24 cellular contexts compared by ENCODE assay signal in genomic region chr11:128153697-128154048, GRCh38.
"Had no signal": no experiment of that assay in that cellular context is flagged by ENCODE, and none has a peak within 500 bp of the region (broad histone marks: within the 10 kb centered on the region; RNA-seq: fewer than 3 reads in every experiment).

No MANE protein-coding gene starts in this region.

- ATAC-seq: activated T-cell treated with anti-CD3 and anti-CD28 coated beads, Interleukin-2, amount 50 U/mL, for 4 hours; T-cell had no signal

- H3K27ac ChIP-seq: ascending aorta, brain microvascular endothelial cell, epithelial cell of prostate, thyroid gland had no signal

- H3K4me3 ChIP-seq: adrenal gland, ascending aorta, thyroid gland had no signal

- H3K36me3 Mint-ChIP-seq: activated naive CD8-positive, alpha-beta T cell; naive B cell; T-cell had no signal

- H3K27ac Mint-ChIP-seq: activated naive CD8-positive, alpha-beta T cell; activated T-helper 2 cell treated with anti-CD3 and anti-CD28 coated beads, Interferon-gamma antibody, Interleukin-2, Interleukin-4, amounts not matched to agents 10 μg/mL and 5 μg/mL and 100 μg/mL, durations not matched to agents 14 hours and 24 hours and 36 hours; progenitor cell of endocrine pancreas; stimulated activated naive CD8-positive, alpha-beta T cell treated with anti-CD3 and anti-CD28 coated beads, Interleukin-15, Interleukin-2, amounts not matched to agents 100 ng/mL and 50 ng/mL, for 24 hours; T-cell; T-helper 2 cell treated with Interferon-gamma antibody and Interleukin-4, amounts not matched to agents 5 μg/mL and 100 μg/mL, for 36 hours had no signal

- H3K9me3 Mint-ChIP-seq: activated T-cell treated with anti-CD3 and anti-CD28 coated beads, Interleukin-2, amount 50 U/mL, for 4 hours; activated T-helper 2 cell treated with anti-CD3 and anti-CD28 coated beads, Interferon-gamma antibody, Interleukin-2, Interleukin-4, amounts not matched to agents 10 μg/mL and 5 μg/mL and 100 μg/mL, durations not matched to agents 14 hours and 24 hours and 36 hours; naive B cell; neural crest cell; stimulated activated naive CD8-positive, alpha-beta T cell treated with anti-CD3 and anti-CD28 coated beads, Interleukin-15, Interleukin-2, amounts not matched to agents 100 ng/mL and 50 ng/mL, for 24 hours; T-cell; T-helper 2 cell treated with Interferon-gamma antibody and Interleukin-4, amounts not matched to agents 5 μg/mL and 100 μg/mL, for 36 hours had no signal

- H3K4me1 Mint-ChIP-seq: naive B cell had no signal

- DNase-seq: activated CD4-positive, alpha-beta T cell treated with anti-CD3 and anti-CD28 coated beads for 1 hour; activated CD4-positive, alpha-beta T cell treated with anti-CD3 and anti-CD28 coated beads, Interleukin-2, amount 50 U/mL, for 4 hours; activated CD8-positive, alpha-beta memory T cell treated with anti-CD3 and anti-CD28 coated beads for 24 hours; activated CD8-positive, alpha-beta memory T cell treated with anti-CD3 and anti-CD28 coated beads, Interleukin-2, amount 50 U/mL, for 48 hours; activated naive CD4-positive, alpha-beta T cell; activated T-cell treated with anti-CD3 and anti-CD28 coated beads, Interleukin-2, amount 50 U/mL, for 4 hours; brain microvascular endothelial cell; central memory CD4-positive, alpha-beta T cell; hippocampal formation; mesendoderm; naive B cell; stimulated activated CD4-positive, alpha-beta T cell treated with anti-CD3 and anti-CD28 coated beads, Interleukin-1b, Interleukin-23, amount 100 ng/mL, for 48 hours; substantia nigra; T-cell; thyroid gland had no signal

- H3K4me3 Mint-ChIP-seq: activated naive CD8-positive, alpha-beta T cell; activated T-cell treated with anti-CD3 and anti-CD28 coated beads, Interleukin-2, amount 50 U/mL, for 4 hours; naive B cell; neural crest cell; stimulated activated naive CD8-positive, alpha-beta T cell treated with anti-CD3 and anti-CD28 coated beads, Interleukin-15, Interleukin-2, amounts not matched to agents 100 ng/mL and 50 ng/mL, for 24 hours; T-cell; T-helper 2 cell treated with Interferon-gamma antibody and Interleukin-4, amounts not matched to agents 5 μg/mL and 100 μg/mL, for 36 hours had no signal

- H3K27me3 Mint-ChIP-seq: activated naive CD8-positive, alpha-beta T cell; stimulated activated naive CD8-positive, alpha-beta T cell treated with anti-CD3 and anti-CD28 coated beads, Interleukin-15, Interleukin-2, amounts not matched to agents 100 ng/mL and 50 ng/mL, for 24 hours; T-cell had no signal

- H3K27me3 ChIP-seq: adrenal gland, ascending aorta, brain microvascular endothelial cell, thyroid gland had no signal

- H3K4me1 ChIP-seq: adrenal gland, ascending aorta had no signal

- H3K36me3 ChIP-seq: adrenal gland, ascending aorta, brain microvascular endothelial cell, thyroid gland had no signal

- H3K9me3 ChIP-seq: adrenal gland, ascending aorta, thyroid gland had no signal
